In genomic region chr3:161939919-161940693, GRCh38 we compare ENCODE assay signal across 18 cellular contexts.
DNase-seq lines count a peak whose midpoint lies in the region; ATAC-seq and TF ChIP-seq lines count a peak whose summit lies in the region.
"Had no signal": no experiment of that assay in that cellular context is flagged by ENCODE, and none has a peak within 500 bp of the region (broad histone marks: within the 10 kb centered on the region; RNA-seq: fewer than 3 reads in every experiment).

No MANE protein-coding gene starts in this region.

- H3K9me3 ChIP-seq in mesenchymal stem cell (ENCODE audit: control insufficient read depth, low read length) = peaks cover 4% of the 10 kb centered on the region
- no peaks in the 10 kb centered on the region for H3K9me3 ChIP-seq in aorta (ENCODE audit: control insufficient read depth, low read length)
- H3K9me3 ChIP-seq: breast epithelium had no signal

- no peak overlapping the region for H3K14ac ChIP-seq in mesenchymal stem cell (ENCODE audit: low read length in 2 of 2)

- no peak overlapping the region for H3K4me2 ChIP-seq in mesenchymal stem cell (ENCODE audit: low read length, poor library complexity, severe bottlenecking)

- H2BK12ac ChIP-seq in mesenchymal stem cell (ENCODE audit: low read length in 2 of 2) = no peak overlapping the region

- no peak overlapping the region for H2BK120ac ChIP-seq in mesenchymal stem cell (ENCODE audit: low read depth, low read length)

- H3K36me3 ChIP-seq in mesenchymal stem cell (ENCODE audit: control insufficient read depth in 1 of 2, insufficient read depth in 2 of 2, low read depth in 1 of 2, low read length in 2 of 2) = no peaks in the 10 kb centered on the region
- H3K36me3 ChIP-seq in aorta (ENCODE audit: control insufficient read depth in 1 of 2, insufficient read depth in 2 of 2, low read length in 1 of 2) = no peaks in the 10 kb centered on the region
- H3K36me3 ChIP-seq: breast epithelium had no signal

- peak overlapping the region in 1 of 2 experiments; percentile 72 for H3K18ac ChIP-seq in mesenchymal stem cell (ENCODE audit: low read depth in 1 of 2, low read length in 2 of 2)

- H3K27ac ChIP-seq in mesenchymal stem cell (ENCODE audit: low read length, poor library complexity, severe bottlenecking) (no peak overlapping the region), aorta (ENCODE audit: low read depth in 1 of 2, low read length in 2 of 2) (no peak overlapping the region)

- no peaks in the 10 kb centered on the region for H3K4me1 ChIP-seq in mesenchymal stem cell (ENCODE audit: control insufficient read depth, insufficient read depth, low read depth, low read length)
- H3K4me1 ChIP-seq in aorta (ENCODE audit: control insufficient read depth in 1 of 2, insufficient read depth in 2 of 2, low read length in 2 of 2) = no peaks in the 10 kb centered on the region
- H3K4me1 ChIP-seq: breast epithelium had no signal

- H3K4me3 ChIP-seq in WI38 (ENCODE audit: low read depth, low read length) (peak overlapping the region; percentile 21; the same call in 1 of the 2 replicates), mesenchymal stem cell (ENCODE audit: insufficient read depth in 1 of 2, low read depth in 1 of 2, low read length in 2 of 2) (peak overlapping the region in 1 of 2 experiments; percentile 52), aorta (ENCODE audit: low read length in 2 of 2) (no peak overlapping the region)
- H3K4me3 ChIP-seq: K562 had no signal

- peak overlapping the region; percentile 64 for H4K8ac ChIP-seq in mesenchymal stem cell (ENCODE audit: low read length)

- H2AK5ac ChIP-seq in mesenchymal stem cell (ENCODE audit: low read length, severe bottlenecking) = no peak overlapping the region

- no peak overlapping the region for H2BK15ac ChIP-seq in mesenchymal stem cell (ENCODE audit: low read depth, poor library complexity, severe bottlenecking)

- H2BK5ac ChIP-seq in mesenchymal stem cell (ENCODE audit: low read depth, low read length, poor library complexity, severe bottlenecking) = no peak overlapping the region

- no peak overlapping the region for H2AFZ ChIP-seq in mesenchymal stem cell (ENCODE audit: low read depth, low read length)

- H4K91ac ChIP-seq in mesenchymal stem cell (ENCODE audit: low read length) = no peak overlapping the region

- H3K23ac ChIP-seq in mesenchymal stem cell (ENCODE audit: low read length in 2 of 2) = no peak overlapping the region

- DNase-seq in SKM-1 treated with dmso at 0.1 percent for 144 hours (lab: John Stamatoyannopoulos, UW; ENCODE audit: unreplicated experiment) (peak; percentile 30), SKM-1 (lab: John Stamatoyannopoulos, UW; ENCODE audit: unreplicated experiment) (no peak), mesenchymal stem cell (no peak), aorta (no peak), HCEC 1CT (no peak), DMS53 treated with DMSO at 0.1 percent for 48 hours (lab: John Stamatoyannopoulos, UW; ENCODE audit: unreplicated experiment) (no peak)
- DNase-seq: activated naive CD4-positive, alpha-beta T cell; CD8-positive, alpha-beta T cell; effector memory CD8-positive, alpha-beta T cell; GOT3; NCI-H2029; NCI-H69; stimulated activated CD4-positive, alpha-beta T cell treated with anti-CD3 and anti-CD28 coated beads, Interleukin-4, amount 100 ng/mL, for 24 hours; T1000 had no signal

- ATAC-seq in aorta (ENCODE audit: low FRiP score) = peak; percentile 76
- no peak for ATAC-seq in HG03460 (IDR thresholded peaks at IDR 0.05; ENCODE audit: unreplicated experiment)
- ATAC-seq: CD8-positive, alpha-beta T cell; effector memory CD8-positive, alpha-beta T cell; K562 had no signal

- no peaks in the 10 kb centered on the region for H3K79me1 ChIP-seq in mesenchymal stem cell (replicated peaks; ENCODE audit: low read length, poor library complexity, severe bottlenecking)

- TF ChIP-seq CTCF in WI38 (IDR thresholded peaks at IDR 0.05; ENCODE audit: low read depth, low read length) = no peak

- intact Hi-C loops in aorta (cut with DNase I) = no loop called here

- 82% methylated on average over 6 of the region's 6 CpGs for WGBS in mesenchymal stem cell
- 8 to 9% methylated on average over 6 of the region's 6 CpGs for WGBS in aorta, 2 donors

- peak overlapping the region; percentile 51 for H3K9ac ChIP-seq in mesenchymal stem cell (ENCODE audit: low read length)

- peak overlapping the region in 1 of 2 experiments; percentile 68 for H3K4ac ChIP-seq in mesenchymal stem cell (ENCODE audit: low read depth in 1 of 2, low read length in 2 of 2)

- H3K27me3 ChIP-seq in mesenchymal stem cell (ENCODE audit: control insufficient read depth in 1 of 2, insufficient read depth in 1 of 2, low read length in 2 of 2) (no peaks in the 10 kb centered on the region), aorta (ENCODE audit: control insufficient read depth in 1 of 2, insufficient read depth in 2 of 2, low read length in 1 of 2) (no peaks in the 10 kb centered on the region)
- H3K27me3 ChIP-seq: breast epithelium had no signal
